In genomic region chr5:146068977-146069779, GRCh38 we compare ENCODE assay signal across 15 cellular contexts. TPM values are rescaled to one million over a fixed set of nuclear protein-coding genes. Genes with fewer than 3 reads are reported as not detected.
A peak's percentile ranks its signal among the peaks of the same experiment; 100 is the strongest.
DNase-seq lines count a peak whose midpoint lies in the region; ATAC-seq and TF ChIP-seq lines count a peak whose summit lies in the region.
"Had no signal": no experiment of that assay in that cellular context is flagged by ENCODE, and none has a peak within 500 bp of the region (broad histone marks: within the 10 kb centered on the region; RNA-seq: fewer than 3 reads in every experiment).

No MANE protein-coding gene starts in this region.

- intact Hi-C loops in left ventricle myocardium inferior (cut with micrococcal nuclease): no loop called here
- intact Hi-C loops in cardiac septum (cut with DNase I): no loop called here
- intact Hi-C loops in testis (cut with DNase I; ENCODE audit: low total_unique reads): no loop called here
- intact Hi-C loops in stomach (cut with DNase I; ENCODE audit: low total_unique reads): no loop called here

- peak overlapping the region; percentile 91 for H3K27ac ChIP-seq in left ventricle myocardium inferior (replicated peaks)
- H3K27ac ChIP-seq in testis: no peak overlapping the region
- H3K27ac ChIP-seq in stomach: no peak overlapping the region

- no peak for TF ChIP-seq POLR2A in testis (IDR thresholded peaks at IDR 0.05)
- no peak for TF ChIP-seq POLR2A in stomach (IDR thresholded peaks at IDR 0.05)

- TF ChIP-seq CTCF in left ventricle myocardium inferior (IDR thresholded peaks at IDR 0.05; ENCODE audit: borderline replicate concordance) (no peak), testis (IDR thresholded peaks at IDR 0.05) (no peak), stomach (IDR thresholded peaks at IDR 0.05) (no peak)

- H3K4me1 ChIP-seq in left ventricle myocardium inferior (peaks cover 81% of the 10 kb centered on the region), testis (no peaks in the 10 kb centered on the region), stomach (no peaks in the 10 kb centered on the region)

- WGBS in testis, 2 donors: 89 to 95% methylated on average over 6 of the region's 6 CpGs
- WGBS in stomach, 5 donors: 87 to 93% (median 90%) methylated on average over 6 of the region's 6 CpGs

- no peaks in the 10 kb centered on the region for H3K36me3 ChIP-seq in left ventricle myocardium inferior
- H3K36me3 ChIP-seq in testis (ENCODE audit: low read depth, missing control alignments): no peaks in the 10 kb centered on the region
- H3K36me3 ChIP-seq in stomach: peaks cover 0 to 15% (median 9%) of the 10 kb centered on the region in 4 donors

- ATAC-seq in GM21717 (IDR thresholded peaks at IDR 0.05; ENCODE audit: unreplicated experiment): peak; percentile 72
- peak; percentile 88 for ATAC-seq in HG03159 (IDR thresholded peaks at IDR 0.05; ENCODE audit: unreplicated experiment)
- ATAC-seq: left lobe of liver had no signal

- DNase-seq in left ventricle myocardium inferior: no peak
- DNase-seq in cardiac septum (ENCODE audit: low spot score): no peak
- DNase-seq in testis: no peak
- no peak for DNase-seq in stomach
- DNase-seq in NCI-H128 (lab: John Stamatoyannopoulos, UW; ENCODE audit: unreplicated experiment): no peak
- no peak for DNase-seq in activated effector memory CD4-positive, alpha-beta T cell treated with Interleukin-2 at 50 U/mL for 16 hours
- DNase-seq: activated T-cell treated with anti-CD3 and anti-CD28 coated beads, Interleukin-2, amount 50 U/mL, for 48 hours; effector CD8-positive, alpha-beta T cell; NCI-H1930; nephron progenitor cell; SW 1271 had no signal

- H3K27me3 ChIP-seq in left ventricle myocardium inferior (ENCODE audit: low read depth): no peaks in the 10 kb centered on the region
- no peaks in the 10 kb centered on the region for H3K27me3 ChIP-seq in testis
- no peaks in the 10 kb centered on the region for H3K27me3 ChIP-seq in stomach

- no peaks in the 10 kb centered on the region for H3K9me3 ChIP-seq in left ventricle myocardium inferior (replicated peaks)
- H3K9me3 ChIP-seq in testis: no peaks in the 10 kb centered on the region
- no peaks in the 10 kb centered on the region for H3K9me3 ChIP-seq in stomach

- TF ChIP-seq EP300 in stomach (IDR thresholded peaks at IDR 0.05): no peak

- H3K4me3 ChIP-seq in left ventricle myocardium inferior: no peak overlapping the region
- H3K4me3 ChIP-seq in testis: no peak overlapping the region
- no peak overlapping the region for H3K4me3 ChIP-seq in stomach

RNA-seq across cellular contexts. Expression of gene PLAC8L1, which starts 36.2 kb away (rescaled TPM):
- 0.49 TPM for total RNA-seq in left ventricle myocardium inferior
- total RNA-seq in cardiac septum: not detected
- 1 to 10 TPM; 4.4 to 7.8 TPM for total RNA-seq in testis
- polyA plus RNA-seq in testis (ENCODE audit: insufficient read depth, low read depth, low replicate concordance): 27.7 TPM
- total RNA-seq in stomach: not detected
- polyA plus RNA-seq in stomach: under 1 TPM in 1 of 3 donors, not detected in 2; 0.68 TPM
- total RNA-seq: glomerular endothelial cell, left lobe of liver had no signal
